Comparison of ENCODE assay signal across 20 cellular contexts in genomic region chr4:1614049-1614448, GRCh38.
"Had no signal": no experiment of that assay in that cellular context is flagged by ENCODE, and none has a peak within 500 bp of the region (broad histone marks: within the 10 kb centered on the region; RNA-seq: fewer than 3 reads in every experiment).

No MANE protein-coding gene starts in this region.

- H3K4me3 Mint-ChIP-seq: dendritic cell treated with granulocyte-macrophage colony-stimulating factor and Interleukin-4, amounts not matched to agents 40 ng/mL and 50 ng/mL, for 4 days; immature natural killer cell; natural killer cell; neural crest cell; stimulated activated effector memory CD8-positive, alpha-beta T cell treated with anti-CD3 and anti-CD28 coated beads, Interleukin-12 subunit alpha, Interleukin-12 subunit beta, amount 100 ng/mL, for 72 hours; type B pancreatic cell had no signal

- DNase-seq: effector memory CD8-positive, alpha-beta T cell; esophagus squamous epithelium; foreskin fibroblast; immature natural killer cell; left colon; natural killer cell; nucleus accumbens; ovary; small intestine; stimulated activated CD4-positive, alpha-beta T cell treated with anti-CD3 and anti-CD28 coated beads, Interleukin-2, amount 100 ng/mL, for 48 hours; stimulated activated CD8-positive, alpha-beta memory T cell treated with anti-CD3 and anti-CD28 coated beads, Interleukin-4, amount 100 ng/mL, for 48 hours; stimulated activated naive CD8-positive, alpha-beta T cell treated with anti-CD3 and anti-CD28 coated beads, Interleukin-15, Interleukin-2, amounts not matched to agents 100 U/mL and 50 U/mL, for 24 hours; thyroid gland had no signal

- H3K27me3 ChIP-seq: esophagus squamous epithelium, ovary, right atrium auricular region, thyroid gland had no signal

- H3K36me3 ChIP-seq: esophagus squamous epithelium, gastroesophageal sphincter, ovary, right atrium auricular region, suprapubic skin, thyroid gland had no signal

- H3K27ac Mint-ChIP-seq: dendritic cell treated with granulocyte-macrophage colony-stimulating factor and Interleukin-4, amounts not matched to agents 40 ng/mL and 50 ng/mL, for 4 days; stimulated activated effector memory CD8-positive, alpha-beta T cell treated with anti-CD3 and anti-CD28 coated beads, Interleukin-12 subunit alpha, Interleukin-12 subunit beta, amount 100 ng/mL, for 72 hours; type B pancreatic cell had no signal

- H3K4me1 ChIP-seq: esophagus squamous epithelium, gastroesophageal sphincter, right atrium auricular region, suprapubic skin had no signal

- ATAC-seq: effector memory CD8-positive, alpha-beta T cell; gastroesophageal sphincter; left colon; natural killer cell; stimulated activated effector memory CD8-positive, alpha-beta T cell treated with anti-CD3 and anti-CD28 coated beads, Interleukin-12 subunit alpha, Interleukin-12 subunit beta, amount 100 ng/mL, for 72 hours; stimulated activated naive CD8-positive, alpha-beta T cell treated with anti-CD3 and anti-CD28 coated beads, Interleukin-15, Interleukin-2, amounts not matched to agents 100 U/mL and 50 U/mL, for 24 hours had no signal

- H3K4me3 ChIP-seq: esophagus squamous epithelium, gastroesophageal sphincter, ovary, right atrium auricular region, suprapubic skin, thyroid gland had no signal

- H3K9me3 Mint-ChIP-seq: neural crest cell, type B pancreatic cell had no signal

- H3K36me3 Mint-ChIP-seq: immature natural killer cell; natural killer cell; stimulated activated effector memory CD8-positive, alpha-beta T cell treated with anti-CD3 and anti-CD28 coated beads, Interleukin-12 subunit alpha, Interleukin-12 subunit beta, amount 100 ng/mL, for 72 hours; type B pancreatic cell had no signal

- H3K9me3 ChIP-seq: esophagus squamous epithelium, ovary, right atrium auricular region, suprapubic skin, thyroid gland had no signal

- H3K27ac ChIP-seq: esophagus squamous epithelium, gastroesophageal sphincter, ovary, right atrium auricular region, suprapubic skin, thyroid gland had no signal

- H3K27me3 Mint-ChIP-seq: dendritic cell treated with granulocyte-macrophage colony-stimulating factor and Interleukin-4, amounts not matched to agents 40 ng/mL and 50 ng/mL, for 4 days; effector memory CD8-positive, alpha-beta T cell; type B pancreatic cell had no signal
